9 cellular contexts compared by ENCODE assay signal in genomic region chr9:127973169-127974001, GRCh38. TPM values are rescaled to one million over a fixed set of nuclear protein-coding genes. Genes with fewer than 3 reads are reported as not detected.
DNase-seq lines count a peak whose midpoint lies in the region; ATAC-seq, FAIRE-seq and TF ChIP-seq lines count a peak whose summit lies in the region.
"Had no signal": no experiment of that assay in that cellular context is flagged by ENCODE, and none has a peak within 500 bp of the region (broad histone marks: within the 10 kb centered on the region; RNA-seq: fewer than 3 reads in every experiment).

No MANE protein-coding gene starts in this region.

- peaks cover 90% of the 10 kb centered on the region for H3K4me1 Mint-ChIP-seq in GM23338

- no peak overlapping the region; the same call in 2 of the 3 replicates for H3K4me3 Mint-ChIP-seq in GM23338

- H3K27ac ChIP-seq in GM23338 (ENCODE audit: low read depth) (peak overlapping the region; percentile 59; the same call in 1 of the 2 replicates), epithelial cell of prostate (peak overlapping the region; percentile 98), prostate gland (peak overlapping the region; percentile 59 to 92)

- H3K36me3 ChIP-seq in GM23338 (ENCODE audit: insufficient read depth) (no peaks in the 10 kb centered on the region), prostate gland (no peaks in the 10 kb centered on the region)

- no peak for FAIRE-seq in GM12891 (lab: Jason Lieb, UNC)

- no peak overlapping the region for H3K4me2 ChIP-seq in GM23338

- DNase-seq in GM23338 (ENCODE audit: low spot score), result no peak
- no peak for DNase-seq in epithelial cell of prostate (ENCODE audit: low read depth, low spot score)
- no peak for DNase-seq in prostate gland (ENCODE audit: low spot score)
- DNase-seq in hepatic stellate cell (ENCODE audit: low spot score), result no peak
- no peak for DNase-seq in KG1 (lab: John Stamatoyannopoulos, UW)
- DNase-seq in GM12891 (ENCODE audit: insufficient read length, low spot score), result no peak

- H3K27me3 ChIP-seq in GM23338 (ENCODE audit: insufficient read depth) (no peaks in the 10 kb centered on the region), prostate gland (replicated peaks; ENCODE audit: insufficient read depth) (no peaks in the 10 kb centered on the region)

- TF ChIP-seq POLR2A in prostate gland (IDR thresholded peaks at IDR 0.05) (no peak), GM12891 (IDR thresholded peaks at IDR 0.05; ENCODE audit: low read depth, low read length) (no peak)

- H4K20me1 ChIP-seq in GM23338 (replicated peaks; ENCODE audit: insufficient read depth), result peaks cover 45% of the 10 kb centered on the region

- H3K36me3 Mint-ChIP-seq in GM23338 (ENCODE audit: low read depth), result peaks cover 3% of the 10 kb centered on the region; the same call in 2 of the 3 replicates

- ATAC-seq in GM23338, result no peak
- peak; percentile 3; the same call in 1 of the 3 replicates for ATAC-seq in SK-N-SH treated with all-trans-retinoic acid at 6 μM for 48 hours
- no peak for ATAC-seq in HG02970 (IDR thresholded peaks at IDR 0.05; ENCODE audit: low FRiP score, unreplicated experiment)
- ATAC-seq: esophagus mucosa had no signal

- H3K9me2 ChIP-seq in GM23338 (ENCODE audit: insufficient read depth), result no peaks in the 10 kb centered on the region

- H3K4me3 ChIP-seq in GM23338 (no peak overlapping the region), prostate gland (no peak overlapping the region)

- no peaks in the 10 kb centered on the region for H3K9me3 ChIP-seq in prostate gland

- peaks cover 23% of the 10 kb centered on the region for H3K27me3 Mint-ChIP-seq in GM23338 (ENCODE audit: insufficient read depth, low read depth, poor library complexity)

- 31% methylated on average over 16 of the region's 17 CpGs for WGBS in prostate gland

- no peak overlapping the region for H2AFZ ChIP-seq in GM23338

- no peak overlapping the region for H3K27ac Mint-ChIP-seq in GM23338

- H3K4me1 ChIP-seq in GM23338 (ENCODE audit: insufficient read depth) (peaks cover 47% of the 10 kb centered on the region), prostate gland (replicated peaks) (peaks cover 81% of the 10 kb centered on the region)

- no peaks in the 10 kb centered on the region for H3F3A ChIP-seq in GM23338 (replicated peaks; ENCODE audit: low read depth)

- peaks cover 99% of the 10 kb centered on the region for H3K79me2 ChIP-seq in GM23338 (replicated peaks; ENCODE audit: insufficient read depth)

- H3K9me3 Mint-ChIP-seq in GM23338, result no peaks in the 10 kb centered on the region

- TF ChIP-seq CTCF in GM23338 (conservative IDR thresholded peaks at IDR 0.05; ENCODE audit: low read depth in 2 of 2) (no peak), prostate gland (IDR thresholded peaks at IDR 0.05) (no peak)

- intact Hi-C loops in prostate gland (cut with DNase I), result no loop called here

TF ChIP-seq in GM23338, 12 proteins besides CTCF, POLR2A, EP300 and RAD21 (continues in another document):
- TF ChIP-seq CREB1 (CRISPR knock-in tag; IDR thresholded peaks at IDR 0.05; ENCODE audit: low read depth) (no peak), ZNF114 (CRISPR knock-in tag; IDR thresholded peaks at IDR 0.05) (no peak)

TF ChIP-seq in SK-N-SH treated with all-trans-retinoic acid at 6 μM for 48 hours, 23 proteins besides CTCF, POLR2A, EP300 and RAD21:
- no peak for TF ChIP-seq BACH2 (CRISPR knock-in tag; IDR thresholded peaks at IDR 0.05; ENCODE audit: borderline replicate concordance)
- no peak for TF ChIP-seq OSR1 (CRISPR knock-in tag; IDR thresholded peaks at IDR 0.05)
- no peak for TF ChIP-seq ARNTL (CRISPR knock-in tag; IDR thresholded peaks at IDR 0.05; ENCODE audit: borderline replicate concordance, low read depth)
- no peak for TF ChIP-seq ISL1 (CRISPR knock-in tag; IDR thresholded peaks at IDR 0.05)
- no peak for TF ChIP-seq ZNF70 (CRISPR knock-in tag; IDR thresholded peaks at IDR 0.05)
- no peak for TF ChIP-seq CREB5 (CRISPR knock-in tag; IDR thresholded peaks at IDR 0.05; ENCODE audit: low read depth)
- TF ChIP-seq ZNF8 (CRISPR knock-in tag; IDR thresholded peaks at IDR 0.05), result no peak
- TF ChIP-seq TOX (CRISPR knock-in tag; IDR thresholded peaks at IDR 0.05; ENCODE audit: borderline replicate concordance), result no peak

TF ChIP-seq in GM12891, 5 proteins besides CTCF, POLR2A, EP300 and RAD21:
- TF ChIP-seq POLR2AphosphoS5 (IDR thresholded peaks at IDR 0.05; ENCODE audit: low read depth, low read length) (no peak), SPI1 (IDR thresholded peaks at IDR 0.05; ENCODE audit: low read depth, low read length) (no peak), PAX5 (IDR thresholded peaks at IDR 0.05; ENCODE audit: insufficient read depth, low read length, severe bottlenecking) (no peak), TAF1 (IDR thresholded peaks at IDR 0.05; ENCODE audit: low read depth, low read length) (no peak), POU2F2 (IDR thresholded peaks at IDR 0.05; ENCODE audit: low read depth, low read length) (no peak)

RNA-seq across cellular contexts. Expression of gene EEIG1, which starts 7.4 kb away (rescaled TPM):
- 21.5 and 22.4 TPM in 2 replicates for total RNA-seq in GM23338 (2014; rRNA removed; shearing (Covaris generic))
- polyA plus RNA-seq in GM23338 (2016; fragmentation: Nextera tagmentation; extraction: Ambion mirVana), result 11.2 and 11.5 TPM in 2 replicates
- 10 to 100 TPM; 23.4 to 84.6 TPM for total RNA-seq in prostate gland
- polyA plus RNA-seq in GM12891 (2012; ENCODE audit: low read depth, missing spikeins), result 26.9 TPM

RNA-seq across cellular contexts. Expression of gene DPM2, which starts 35.7 kb away (rescaled TPM):
- total RNA-seq in GM23338 (2014; rRNA removed; shearing (Covaris generic)), result 29.0 and 36.6 TPM in 2 replicates
- polyA plus RNA-seq in GM23338 (2016; fragmentation: Nextera tagmentation; extraction: Ambion mirVana), result 92.2 and 92.4 TPM in 2 replicates
- total RNA-seq in prostate gland, result 10 to 100 TPM; 28.1 to 28.2 TPM
- polyA plus RNA-seq in GM12891 (2012; ENCODE audit: low read depth, missing spikeins), result 28.2 TPM

RNA-seq across cellular contexts. Expression of gene PIP5KL1, which starts 42.8 kb away (rescaled TPM):
- 7.5 and 13.4 TPM in 2 replicates for total RNA-seq in GM23338 (2014; rRNA removed; shearing (Covaris generic))
- 19.5 and 25.1 TPM in 2 replicates for polyA plus RNA-seq in GM23338 (2016; fragmentation: Nextera tagmentation; extraction: Ambion mirVana)
- 10 to 100 TPM in 1 of 2 donors, 1 to 10 TPM in 1; 3.1 to 16.5 TPM for total RNA-seq in prostate gland
- 0.42 TPM for polyA plus RNA-seq in GM12891 (2012; ENCODE audit: low read depth, missing spikeins)

RNA-seq across cellular contexts. Expression of gene ST6GALNAC4, which starts 56.5 kb away (rescaled TPM):
- 35.3 and 39.1 TPM in 2 replicates for total RNA-seq in GM23338 (2014; rRNA removed; shearing (Covaris generic))
- polyA plus RNA-seq in GM23338 (2016; fragmentation: Nextera tagmentation; extraction: Ambion mirVana), result 7.9 and 8.1 TPM in 2 replicates
- 10 to 100 TPM; 21.8 to 47.0 TPM for total RNA-seq in prostate gland
- polyA plus RNA-seq in GM12891 (2012; ENCODE audit: low read depth, missing spikeins), result 27.0 TPM
